ENCODE assay signal across 15 cellular contexts in the genomic region with DNA sequence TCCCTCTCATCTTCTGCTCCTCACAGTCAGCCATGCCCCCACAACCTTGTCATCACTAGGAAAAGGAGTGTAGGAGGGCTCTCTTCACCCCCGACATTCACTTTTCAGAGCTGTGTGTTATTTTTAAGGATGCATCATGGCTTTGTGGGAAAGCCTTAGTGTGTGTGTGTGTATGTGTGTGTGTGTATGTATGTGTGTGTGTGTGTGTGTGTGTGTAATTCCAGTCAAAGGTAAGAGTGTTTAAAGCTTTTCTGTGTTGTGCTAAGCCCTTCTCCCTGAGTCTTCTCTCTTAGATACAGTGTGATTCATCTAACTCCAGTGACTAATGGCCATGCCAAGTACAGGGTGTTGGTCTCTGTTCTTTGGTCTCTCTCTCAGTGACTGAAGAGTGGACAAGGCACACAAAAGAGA.
DNase-seq lines count a peak whose midpoint lies in the region; ATAC-seq, FAIRE-seq and TF ChIP-seq lines count a peak whose summit lies in the region.
"Had no signal": no experiment of that assay in that cellular context is flagged by ENCODE, and none has a peak within 500 bp of the region (broad histone marks: within the 10 kb centered on the region; RNA-seq: fewer than 3 reads in every experiment).

No MANE protein-coding gene starts in this region.

- H3K36me3 ChIP-seq in brain microvascular endothelial cell (replicated peaks) = no peaks in the 10 kb centered on the region
- H3K36me3 ChIP-seq in keratinocyte (ENCODE audit: control insufficient read depth in 2 of 2, extremely low read depth in 1 of 2, insufficient read depth in 2 of 2, low read length in 2 of 2) = no peaks in the 10 kb centered on the region
- H3K36me3 ChIP-seq: BLaER1 had no signal

- H3K4me3 Mint-ChIP-seq in HFFc6 = peak overlapping the region; percentile 2; the same call in 1 of the 2 replicates
- H3K4me3 Mint-ChIP-seq in CD4-positive, alpha-beta T cell = no peak overlapping the region
- H3K4me3 Mint-ChIP-seq: endodermal cell had no signal

- dilution Hi-C loops in keratinocyte (cut with MboI; ENCODE audit: extremely low pct_ligation_motif_present, low sequenced_read_pairs) = no loop called here

- TF ChIP-seq CTCF in A549 (IDR thresholded peaks at IDR 0.05) (no peak), HFFc6 (IDR thresholded peaks at IDR 0.05) (no peak), brain microvascular endothelial cell (IDR thresholded peaks at IDR 0.05; ENCODE audit: low read depth, low read length, missing control alignments) (no peak), keratinocyte (optimal IDR thresholded peaks at IDR 0.05 in 1 of 3, IDR thresholded peaks at IDR 0.05 in 1 of 3, conservative IDR thresholded peaks at IDR 0.05 in 1 of 3; ENCODE audit: extremely low read depth in 1 of 3, insufficient read depth in 2 of 3, low read length in 3 of 3) (no peak)
- TF ChIP-seq CTCF in CD4-positive, alpha-beta T cell (IDR thresholded peaks at IDR 0.05) = no peak

- H3K9ac ChIP-seq in keratinocyte (ENCODE audit: control insufficient read depth, extremely low read depth, insufficient read depth, low read length) = no peak overlapping the region
- H3K9ac ChIP-seq: BLaER1 had no signal

- no peaks in the 10 kb centered on the region for H3K4me1 ChIP-seq in A549
- H3K4me1 ChIP-seq in keratinocyte (ENCODE audit: control insufficient read depth, extremely low read depth, insufficient read depth, low read length) = peaks cover 26% of the 10 kb centered on the region
- H3K4me1 ChIP-seq: BLaER1 had no signal

- H3K9me3 Mint-ChIP-seq in HFFc6 = no peaks in the 10 kb centered on the region
- no peaks in the 10 kb centered on the region for H3K9me3 Mint-ChIP-seq in CD4-positive, alpha-beta T cell
- H3K9me3 Mint-ChIP-seq: endodermal cell had no signal

- FAIRE-seq in A549 (lab: Jason Lieb, UNC) (no peak), keratinocyte (lab: Jason Lieb, UNC) (peak; percentile 89)

- in situ Hi-C loops in brain microvascular endothelial cell (cut with HindIII; ENCODE audit: low pct_ligation_motif_present, low sequenced_read_pairs) = no loop called here

- peaks cover under 1% of the 10 kb centered on the region; the same call in 1 of the 2 replicates for H3K36me3 Mint-ChIP-seq in HFFc6 (ENCODE audit: low read depth)
- H3K36me3 Mint-ChIP-seq in CD4-positive, alpha-beta T cell (ENCODE audit: low read depth) = no peaks in the 10 kb centered on the region

- POLR2A ChIA-PET in A549 (lab: Yijun Ruan, JAX) = no interaction called here
- POLR2A ChIA-PET in CD4-positive, alpha-beta T cell (lab: Charles Lee) = interaction anchor here (0.6 to 1.2 kb wide), 2 partner anchors 19 to 235 kb away, joined by 3 read pairs; no protein-coding TSS in a partner anchor

- WGBS in A549 (ENCODE audit: missing lambda C conversion rate) = 93% methylated on average over 1 of the region's 1 CpG

- H3K4me3 ChIP-seq in A549 = no peak overlapping the region
- no peak overlapping the region for H3K4me3 ChIP-seq in brain microvascular endothelial cell (ENCODE audit: low read depth, low read length)
- no peak overlapping the region for H3K4me3 ChIP-seq in keratinocyte (ENCODE audit: control insufficient read depth in 2 of 3, extremely low read depth in 1 of 3, insufficient read depth in 2 of 3, low read depth in 1 of 3, low read length in 3 of 3)
- H3K4me3 ChIP-seq: BLaER1 had no signal

- TF ChIP-seq EP300 in A549 (IDR thresholded peaks at IDR 0.05) = no peak

- no peaks in the 10 kb centered on the region for H3K27me3 ChIP-seq in brain microvascular endothelial cell (replicated peaks)
- no peaks in the 10 kb centered on the region for H3K27me3 ChIP-seq in keratinocyte (ENCODE audit: control insufficient read depth, extremely low read depth, insufficient read depth, low read length)
- H3K27me3 ChIP-seq in CD4-positive, alpha-beta T cell (ENCODE audit: control insufficient read depth, insufficient read depth, low read length) = no peaks in the 10 kb centered on the region
- H3K27me3 ChIP-seq: BLaER1 had no signal

- H3K27ac Mint-ChIP-seq in HFFc6 = peak overlapping the region; percentile 77
- no peak overlapping the region for H3K27ac Mint-ChIP-seq in CD4-positive, alpha-beta T cell
- H3K27ac Mint-ChIP-seq: endodermal cell had no signal

- ATAC-seq in A549 (peak; percentile 43 to 70; a peak in 4 of 6 replicates), HG03280 (IDR thresholded peaks at IDR 0.05; ENCODE audit: unreplicated experiment) (no peak), HG03139 (IDR thresholded peaks at IDR 0.05; ENCODE audit: unreplicated experiment) (no peak)
- no peak for ATAC-seq in CD4-positive, alpha-beta T cell (ENCODE audit: poor library complexity)

- CTCF ChIA-PET in A549 (lab: Yijun Ruan, JAX) = no interaction called here
- CTCF ChIA-PET in CD4-positive, alpha-beta T cell (lab: Charles Lee) = interaction anchor here (0.7 kb wide), 1 partner anchor 62 kb away, joined by 3 read pairs; no protein-coding TSS in a partner anchor

- no peak for TF ChIP-seq RAD21 in A549 (conservative IDR thresholded peaks at IDR 0.05 in 1 of 2, IDR thresholded peaks at IDR 0.05 in 1 of 2)

- no peaks in the 10 kb centered on the region for H3K9me1 ChIP-seq in keratinocyte (ENCODE audit: control insufficient read depth, extremely low read depth, insufficient read depth, low read length)

- no peak overlapping the region for H2AFZ ChIP-seq in keratinocyte (ENCODE audit: control insufficient read depth, low read length)

- H3K27me3 Mint-ChIP-seq in HFFc6 (ENCODE audit: insufficient read depth) = peaks cover 3% of the 10 kb centered on the region
- no peaks in the 10 kb centered on the region for H3K27me3 Mint-ChIP-seq in CD4-positive, alpha-beta T cell

- intact Hi-C loops in CD4-positive, alpha-beta T cell (cut with DNase I, micrococcal nuclease) = no loop called here

- H4K20me1 ChIP-seq in keratinocyte (ENCODE audit: control insufficient read depth, extremely low read depth, insufficient read depth, low read length) = no peaks in the 10 kb centered on the region
- H4K20me1 ChIP-seq: BLaER1 had no signal

- H3K27ac ChIP-seq in A549 (no peak overlapping the region), brain microvascular endothelial cell (no peak overlapping the region), keratinocyte (ENCODE audit: control insufficient read depth, insufficient read depth, low read length) (peak overlapping the region; percentile 33)
- no peak overlapping the region for H3K27ac ChIP-seq in CD4-positive, alpha-beta T cell (ENCODE audit: low read depth, low read length)
- H3K27ac ChIP-seq: BLaER1 had no signal

- H3K4me1 Mint-ChIP-seq in HFFc6 (ENCODE audit: low read depth) = peaks cover 16% of the 10 kb centered on the region
- H3K4me1 Mint-ChIP-seq in CD4-positive, alpha-beta T cell (ENCODE audit: low read depth) = no peaks in the 10 kb centered on the region

- no peak for TF ChIP-seq POLR2A in A549 (IDR thresholded peaks at IDR 0.05; ENCODE audit: low read length)

- H3K4me2 ChIP-seq in A549 = no peak overlapping the region
- no peak overlapping the region for H3K4me2 ChIP-seq in keratinocyte (ENCODE audit: control insufficient read depth, extremely low read depth, insufficient read depth, low read depth, low read length)
- H3K4me2 ChIP-seq: BLaER1 had no signal

- H3K9me3 ChIP-seq in A549 = no peaks in the 10 kb centered on the region
- H3K9me3 ChIP-seq in keratinocyte (ENCODE audit: control insufficient read depth, low read depth, low read length) = no peaks in the 10 kb centered on the region
- H3K9me3 ChIP-seq in CD4-positive, alpha-beta T cell (ENCODE audit: control insufficient read depth, low read length) = no peaks in the 10 kb centered on the region
- H3K9me3 ChIP-seq: BLaER1 had no signal

- no peaks in the 10 kb centered on the region for H3K79me2 ChIP-seq in keratinocyte (ENCODE audit: control insufficient read depth, insufficient read depth, low read length)

- DNase-seq in A549 (ENCODE audit: low read depth in 1 of 2, low spot score in 1 of 2) = peak in 1 of 2 experiments; percentile 3
- DNase-seq in HFFc6 = peak; percentile 84
- DNase-seq in brain microvascular endothelial cell = peak; percentile 61
- peak; percentile 38 for DNase-seq in keratinocyte (ENCODE audit: low read depth, low spot score)
- DNase-seq in CD4-positive, alpha-beta T cell = no peak
- DNase-seq in activated CD4-positive, alpha-beta T cell treated with anti-CD3 and anti-CD28 coated beads for 4 hours = no peak
- DNase-seq: endodermal cell; H7; NCI-H1092 treated with DMSO at 0.1 percent for 48 hours; NCI-H524 treated with DMSO at 0.1 percent for 48 hours; stimulated activated CD4-positive, alpha-beta T cell treated with anti-CD3 and anti-CD28 coated beads, Interleukin-15, amount 100 ng/mL, for 24 hours; stimulated activated naive CD4-positive, alpha-beta T cell treated with Interleukin-2 at 50 U/mL for 16 hours had no signal

TF ChIP-seq in A549, 52 proteins besides CTCF, POLR2A, EP300 and RAD21 (continues in another document):
- TF ChIP-seq RARB (CRISPR knock-in tag; IDR thresholded peaks at IDR 0.05) (no peak), ZC3H11A (IDR thresholded peaks at IDR 0.05) (no peak), MAFK (IDR thresholded peaks at IDR 0.05; ENCODE audit: partially characterized antibody) (no peak), FOSB (CRISPR knock-in tag; IDR thresholded peaks at IDR 0.05) (no peak), RCOR1 (IDR thresholded peaks at IDR 0.05; ENCODE audit: low read depth, low read length) (no peak), CBX8 (IDR thresholded peaks at IDR 0.05) (no peak), FOSL2 (IDR thresholded peaks at IDR 0.05) (no peak), FOSL2 (CRISPR knock-in tag; IDR thresholded peaks at IDR 0.05) (no peak), NFE2L2 (conservative IDR thresholded peaks at IDR 0.05; ENCODE audit: low read length) (no peak)
- TF ChIP-seq, protein P1, sequence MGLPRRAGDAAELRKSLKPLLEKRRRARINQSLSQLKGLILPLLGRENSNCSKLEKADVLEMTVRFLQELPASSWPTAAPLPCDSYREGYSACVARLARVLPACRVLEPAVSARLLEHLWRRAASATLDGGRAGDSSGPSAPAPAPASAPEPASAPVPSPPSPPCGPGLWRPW (IDR thresholded peaks at IDR 0.05) = no peak
- TF ChIP-seq, protein P2, sequence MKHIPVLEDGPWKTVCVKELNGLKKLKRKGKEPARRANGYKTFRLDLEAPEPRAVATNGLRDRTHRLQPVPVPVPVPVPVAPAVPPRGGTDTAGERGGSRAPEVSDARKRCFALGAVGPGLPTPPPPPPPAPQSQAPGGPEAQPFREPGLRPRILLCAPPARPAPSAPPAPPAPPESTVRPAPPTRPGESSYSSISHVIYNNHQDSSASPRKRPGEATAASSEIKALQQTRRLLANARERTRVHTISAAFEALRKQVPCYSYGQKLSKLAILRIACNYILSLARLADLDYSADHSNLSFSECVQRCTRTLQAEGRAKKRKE (CRISPR knock-in tag; IDR thresholded peaks at IDR 0.05; ENCODE audit: low read depth) = no peak

Comparison
In these comparisons a context has a peak if more than half of its experiments do, and no peak if none do; other contexts are left out.
1. ATAC-seq: peak in A549 (2 of 2); none in CD4-positive, alpha-beta T cell (single experiment), HG03280 (single experiment) and HG03139 (single experiment).
2. DNase-seq: peak in HFFc6 (single experiment), brain microvascular endothelial cell (single experiment) and keratinocyte (single experiment); none in CD4-positive, alpha-beta T cell (0 of 10) and activated CD4-positive, alpha-beta T cell treated with anti-CD3 and anti-CD28 coated beads for 4 hours (0 of 2).